Comparison of ENCODE assay signal across 7 cellular contexts in the genomic region with DNA sequence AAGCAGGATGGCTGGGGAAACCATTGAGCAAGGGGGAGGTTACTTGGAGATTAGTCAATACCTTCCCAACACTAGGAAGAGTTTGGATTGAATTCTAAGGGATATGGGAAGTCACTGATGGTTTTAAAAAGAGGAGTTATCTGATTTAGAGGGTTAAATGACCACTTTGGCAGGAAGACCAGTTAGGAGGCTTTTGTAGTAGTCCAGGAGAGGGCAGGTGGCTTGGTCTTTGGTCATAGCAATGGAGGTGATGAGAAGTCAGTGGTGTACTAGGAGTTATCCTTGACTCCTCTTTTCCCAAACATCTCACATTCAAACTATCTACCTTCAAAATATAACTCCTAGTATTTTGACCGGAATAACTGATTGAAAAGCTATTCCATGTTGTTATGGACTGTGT.
"Had no signal": no experiment of that assay in that cellular context is flagged by ENCODE, and none has a peak within 500 bp of the region (broad histone marks: within the 10 kb centered on the region; RNA-seq: fewer than 3 reads in every experiment).

No MANE protein-coding gene starts in this region.

- H2AFZ ChIP-seq: GM23248 had no signal

- ATAC-seq: K562 had no signal

- H3K27ac Mint-ChIP-seq: H9, HFFc6 had no signal

- H3K9ac ChIP-seq: GM23248 had no signal

- H3K4me3 ChIP-seq: GM23248, K562 had no signal

- H3K27ac ChIP-seq: GM23248 had no signal

- DNase-seq: GM23248, H9, HCEC 1CT, HFFc6, IMR-90, KG1 had no signal

- H3K4me3 Mint-ChIP-seq: H9, HFFc6 had no signal
